12 cellular contexts compared by ENCODE assay signal in genomic region chr12:89138048-89138852, GRCh38.
A peak's percentile ranks its signal among the peaks of the same experiment; 100 is the strongest.
DNase-seq lines count a peak whose midpoint lies in the region; ATAC-seq and TF ChIP-seq lines count a peak whose summit lies in the region.
"Had no signal": no experiment of that assay in that cellular context is flagged by ENCODE, and none has a peak within 500 bp of the region (broad histone marks: within the 10 kb centered on the region; RNA-seq: fewer than 3 reads in every experiment).

No MANE protein-coding gene starts in this region.

- TF ChIP-seq CTCF in mammary epithelial cell (conservative IDR thresholded peaks at IDR 0.05 in 1 of 2, IDR thresholded peaks at IDR 0.05 in 1 of 2; ENCODE audit: extremely low read depth in 1 of 2, insufficient read depth in 1 of 2, low read depth in 1 of 2, low read length in 2 of 2) (no peak), breast epithelium (IDR thresholded peaks at IDR 0.05) (no peak), PC-3 (conservative IDR thresholded peaks at IDR 0.05; ENCODE audit: low read depth, low read length) (no peak), epithelial cell of esophagus (IDR thresholded peaks at IDR 0.05; ENCODE audit: insufficient read depth, low read depth, low read length, missing control alignments) (no peak), upper lobe of right lung (IDR thresholded peaks at IDR 0.05) (no peak)

- dilution Hi-C loops in mammary epithelial cell (cut with HindIII; ENCODE audit: low sequenced_read_pairs): loop anchor here (5.0 kb wide), 1 partner anchor 41 kb away; no protein-coding TSS in a partner anchor

- H3K9ac ChIP-seq in mammary epithelial cell (ENCODE audit: insufficient read depth, low read length): no peak overlapping the region
- no peak overlapping the region for H3K9ac ChIP-seq in PC-3 (ENCODE audit: low read length)

- H3K9me2 ChIP-seq in PC-3 (replicated peaks; ENCODE audit: low read length): no peaks in the 10 kb centered on the region

- intact Hi-C loops in mammary epithelial cell (cut with micrococcal nuclease): no loop called here
- intact Hi-C loops in breast epithelium (cut with DNase I; ENCODE audit: low total_unique reads): no loop called here
- intact Hi-C loops in PC-3 (cut with micrococcal nuclease): no loop called here
- intact Hi-C loops in upper lobe of right lung (cut with DNase I): no loop called here

- H3K4me1 ChIP-seq in mammary epithelial cell (ENCODE audit: insufficient read depth, low read length): peaks cover 20% of the 10 kb centered on the region
- H3K4me1 ChIP-seq in breast epithelium: no peaks in the 10 kb centered on the region
- H3K4me1 ChIP-seq in PC-3 (ENCODE audit: insufficient read depth, low read length): peaks cover 46% of the 10 kb centered on the region
- no peaks in the 10 kb centered on the region for H3K4me1 ChIP-seq in upper lobe of right lung

- TF ChIP-seq POLR2A in breast epithelium (IDR thresholded peaks at IDR 0.05): no peak

- no peaks in the 10 kb centered on the region for H3K36me3 Mint-ChIP-seq in stimulated activated naive B cell treated with anti-CD40 and anti-IgM and Interleukin-4, amounts not matched to agents 10 μg/mL and 1 μg/mL and 100 μg/mL, for 72 hours
- H3K36me3 Mint-ChIP-seq: WTC11 had no signal

- H3K79me2 ChIP-seq in mammary epithelial cell (ENCODE audit: insufficient read depth, low read length) (no peaks in the 10 kb centered on the region), PC-3 (ENCODE audit: low read length) (no peaks in the 10 kb centered on the region)

- peaks cover 5 to 15% of the 10 kb centered on the region in 2 donors for H3K4me1 Mint-ChIP-seq in stimulated activated naive B cell treated with anti-CD40 and anti-IgM and Interleukin-4, amounts not matched to agents 10 μg/mL and 1 μg/mL and 100 μg/mL, for 72 hours

- no peak overlapping the region for H3K27ac Mint-ChIP-seq in stimulated activated naive B cell treated with anti-CD40 and anti-IgM and Interleukin-4, amounts not matched to agents 10 μg/mL and 1 μg/mL and 100 μg/mL, for 72 hours
- H3K27ac Mint-ChIP-seq: WTC11 had no signal

- POLR2A ChIA-PET in PC-3 (lab: Charles Lee; ENCODE audit: unreplicated experiment): no interaction called here

- H3K9me3 ChIP-seq in mammary epithelial cell (replicated peaks; ENCODE audit: insufficient read depth, low read length) (no peaks in the 10 kb centered on the region), breast epithelium (no peaks in the 10 kb centered on the region), PC-3 (ENCODE audit: low read length) (no peaks in the 10 kb centered on the region), upper lobe of right lung (no peaks in the 10 kb centered on the region)
- H3K9me3 ChIP-seq: prostate gland had no signal

- no peak overlapping the region for H3K4me3 Mint-ChIP-seq in stimulated activated naive B cell treated with anti-CD40 and anti-IgM and Interleukin-4, amounts not matched to agents 10 μg/mL and 1 μg/mL and 100 μg/mL, for 72 hours
- H3K4me3 Mint-ChIP-seq: WTC11 had no signal

- CTCF ChIA-PET in mammary epithelial cell (lab: Charles Lee; ENCODE audit: low non-redundant PET) (no interaction called here), PC-3 (lab: Charles Lee) (no interaction called here)

- no peaks in the 10 kb centered on the region for H3F3A ChIP-seq in PC-3 (ENCODE audit: low read length, unreplicated experiment)

- ATAC-seq in PC-3: peak; percentile 51
- ATAC-seq in stimulated activated naive B cell treated with anti-CD40 and anti-IgM and Interleukin-4, amounts not matched to agents 10 μg/mL and 1 μg/mL and 100 μg/mL, for 72 hours (replicated peaks): peak; percentile 86 to 88
- ATAC-seq in GM21447 (IDR thresholded peaks at IDR 0.05; ENCODE audit: unreplicated experiment): no peak
- no peak for ATAC-seq in upper lobe of right lung
- ATAC-seq: WTC11 had no signal

- DNase-seq in mammary epithelial cell (peak; percentile 52), breast epithelium (ENCODE audit: low spot score in 2 of 2) (no peak), PC-3 (peak; percentile 61), epithelial cell of esophagus (ENCODE audit: low read depth) (peak; percentile 52), OCI-M1 (lab: John Stamatoyannopoulos, UW) (no peak), upper lobe of right lung (no peak)
- no peak for DNase-seq in stimulated activated naive B cell treated with anti-CD40 and anti-IgM and Interleukin-4, amounts not matched to agents 10 μg/mL and 1 μg/mL and 100 μg/mL, for 72 hours
- DNase-seq: KG1, NCI-H187 treated with DMSO at 0.1 percent for 48 hours had no signal

- no peaks in the 10 kb centered on the region for H3K27me3 Mint-ChIP-seq in stimulated activated naive B cell treated with anti-CD40 and anti-IgM and Interleukin-4, amounts not matched to agents 10 μg/mL and 1 μg/mL and 100 μg/mL, for 72 hours

- H3K4me2 ChIP-seq in mammary epithelial cell (ENCODE audit: insufficient read depth, low read depth, low read length): no peak overlapping the region
- H3K4me2 ChIP-seq in PC-3 (ENCODE audit: low read length): peak overlapping the region; percentile 43; the same call in 1 of the 2 replicates

- H3K27me3 ChIP-seq in mammary epithelial cell (ENCODE audit: insufficient read depth, low read length) (no peaks in the 10 kb centered on the region), breast epithelium (no peaks in the 10 kb centered on the region), PC-3 (ENCODE audit: low read length) (no peaks in the 10 kb centered on the region), upper lobe of right lung (no peaks in the 10 kb centered on the region)

- BruUV-seq in mammary epithelial cell (replicated peaks; lab: Mats Ljungman, UMichigan) (no TSS peak), PC-3 (replicated peaks; lab: Mats Ljungman, UMichigan) (no TSS peak)

- H3K9me3 Mint-ChIP-seq in stimulated activated naive B cell treated with anti-CD40 and anti-IgM and Interleukin-4, amounts not matched to agents 10 μg/mL and 1 μg/mL and 100 μg/mL, for 72 hours: no peaks in the 10 kb centered on the region
- H3K9me3 Mint-ChIP-seq: WTC11 had no signal

- in situ Hi-C loops in mammary epithelial cell (cut with MboI; ENCODE audit: low sequenced_read_pairs in 2 of 2): no loop called here

- no peak overlapping the region for H3K27ac ChIP-seq in mammary epithelial cell (ENCODE audit: insufficient read depth, low read depth, low read length)
- H3K27ac ChIP-seq in breast epithelium: no peak overlapping the region
- peak overlapping the region; percentile 15 for H3K27ac ChIP-seq in PC-3 (ENCODE audit: low read length)
- H3K27ac ChIP-seq in upper lobe of right lung: no peak overlapping the region
- H3K27ac ChIP-seq: prostate gland had no signal

- H3K4me3 ChIP-seq in mammary epithelial cell (replicated peaks in 1 of 3; ENCODE audit: insufficient read depth in 1 of 3, low read depth in 2 of 3, low read length in 3 of 3) (no peak overlapping the region), breast epithelium (no peak overlapping the region), PC-3 (ENCODE audit: low read length) (no peak overlapping the region), epithelial cell of esophagus (ENCODE audit: low read length) (no peak overlapping the region), upper lobe of right lung (no peak overlapping the region)
- H3K4me3 ChIP-seq: prostate gland had no signal

- H4K20me1 ChIP-seq in mammary epithelial cell (ENCODE audit: insufficient read depth, low read length) (no peaks in the 10 kb centered on the region), PC-3 (ENCODE audit: low read length) (no peaks in the 10 kb centered on the region)

- H2AFZ ChIP-seq in mammary epithelial cell (ENCODE audit: low read depth, low read length) (no peak overlapping the region), PC-3 (ENCODE audit: low read length) (no peak overlapping the region)

- H3K36me3 ChIP-seq in mammary epithelial cell (ENCODE audit: insufficient read depth, low read length) (no peaks in the 10 kb centered on the region), breast epithelium (no peaks in the 10 kb centered on the region), PC-3 (ENCODE audit: low read depth, low read length) (no peaks in the 10 kb centered on the region), upper lobe of right lung (no peaks in the 10 kb centered on the region)
- H3K36me3 ChIP-seq: prostate gland had no signal

Comparison
In these comparisons a context has a peak if more than half of its experiments do, and no peak if none do; other contexts are left out.
1. DNase-seq: peak in mammary epithelial cell (single experiment), PC-3 (single experiment) and epithelial cell of esophagus (single experiment); none in breast epithelium (0 of 2), stimulated activated naive B cell treated with anti-CD40 and anti-IgM and Interleukin-4, amounts not matched to agents 10 μg/mL and 1 μg/mL and 100 μg/mL, for 72 hours (single experiment), OCI-M1 (single experiment) and upper lobe of right lung (single experiment).
2. ATAC-seq: peak in PC-3 (single experiment) and stimulated activated naive B cell treated with anti-CD40 and anti-IgM and Interleukin-4, amounts not matched to agents 10 μg/mL and 1 μg/mL and 100 μg/mL, for 72 hours (2 of 2); none in GM21447 (single experiment) and upper lobe of right lung (single experiment).